ENCODE assay signal across 21 cellular contexts in genomic region chr15:38541046-38541445, GRCh38. TPM values are rescaled to one million over a fixed set of nuclear protein-coding genes. Genes with fewer than 3 reads are reported as not detected.
A peak's percentile ranks its signal among the peaks of the same experiment; 100 is the strongest.
DNase-seq lines count a peak whose midpoint lies in the region; ATAC-seq and TF ChIP-seq lines count a peak whose summit lies in the region.
"Had no signal": no experiment of that assay in that cellular context is flagged by ENCODE, and none has a peak within 500 bp of the region (broad histone marks: within the 10 kb centered on the region; RNA-seq: fewer than 3 reads in every experiment).

No MANE protein-coding gene starts in this region.

- no peak overlapping the region for H3K4me2 ChIP-seq in mammary epithelial cell (ENCODE audit: insufficient read depth, low read depth, low read length)
- H3K4me2 ChIP-seq: BLaER1 had no signal

- H3K36me3 ChIP-seq in effector memory CD4-positive, alpha-beta T cell (ENCODE audit: control insufficient read depth, insufficient read depth, low read length) = no peaks in the 10 kb centered on the region
- no peaks in the 10 kb centered on the region for H3K36me3 ChIP-seq in mammary epithelial cell (ENCODE audit: insufficient read depth, low read length)
- H3K36me3 ChIP-seq: heart right ventricle, vagina had no signal

- H3K27ac Mint-ChIP-seq in activated naive CD4-positive, alpha-beta T cell treated with anti-CD3 and anti-CD28 coated beads for 36 hours = peak overlapping the region; percentile 19
- H3K27ac Mint-ChIP-seq in T-helper 2 cell treated with Interferon-gamma antibody and Interleukin-4, amounts not matched to agents 5 μg/mL and 100 μg/mL, for 36 hours = peak overlapping the region; percentile 42
- peak overlapping the region; percentile 93 for H3K27ac Mint-ChIP-seq in stimulated activated effector memory CD8-positive, alpha-beta T cell treated with anti-CD3 and anti-CD28 coated beads, Interleukin-12 subunit alpha, Interleukin-12 subunit beta, amount 100 ng/mL, for 72 hours

- no peaks in the 10 kb centered on the region for H4K20me1 ChIP-seq in mammary epithelial cell (ENCODE audit: insufficient read depth, low read length)

- no peak overlapping the region for H3K4me3 ChIP-seq in effector memory CD4-positive, alpha-beta T cell (ENCODE audit: insufficient read depth, low read depth, low read length, poor library complexity, severe bottlenecking)
- H3K4me3 ChIP-seq in mammary epithelial cell (replicated peaks in 1 of 3; ENCODE audit: insufficient read depth in 1 of 3, low read depth in 2 of 3, low read length in 3 of 3) = no peak overlapping the region
- H3K4me3 ChIP-seq: BLaER1, body of pancreas, GM12878, heart right ventricle, vagina had no signal

- no peak for TF ChIP-seq CTCF in mammary epithelial cell (conservative IDR thresholded peaks at IDR 0.05 in 1 of 2, IDR thresholded peaks at IDR 0.05 in 1 of 2; ENCODE audit: extremely low read depth in 1 of 2, insufficient read depth in 1 of 2, low read depth in 1 of 2, low read length in 2 of 2)

- DNase-seq in activated naive CD4-positive, alpha-beta T cell treated with anti-CD3 and anti-CD28 coated beads for 36 hours = no peak
- no peak for DNase-seq in activated naive CD4-positive, alpha-beta T cell treated with anti-CD3 and anti-CD28 coated beads, Interleukin-2, amount 50 U/mL, for 16 hours
- DNase-seq in T-helper 2 cell treated with Interferon-gamma antibody and Interleukin-4, amounts not matched to agents 5 μg/mL and 100 μg/mL, for 36 hours (ENCODE audit: low spot score) = no peak
- DNase-seq in effector memory CD4-positive, alpha-beta T cell = no peak
- DNase-seq in stimulated activated effector memory CD8-positive, alpha-beta T cell treated with anti-CD3 and anti-CD28 coated beads, Interleukin-12 subunit alpha, Interleukin-12 subunit beta, amount 100 ng/mL, for 72 hours (ENCODE audit: low spot score in 2 of 2) = no peak
- DNase-seq in cerebellar nuclear complex (lab: John Stamatoyannopoulos, UW) = no peak
- no peak for DNase-seq in mammary epithelial cell
- DNase-seq: body of pancreas; effector CD4-positive, alpha-beta T cell; foreskin keratinocyte; H7; heart right ventricle; left cardiac atrium; mesenchymal stem cell; NCI-H1092 treated with DMSO at 0.1 percent for 48 hours; NCI-H187 treated with DMSO at 0.1 percent for 48 hours; NCI-H748 treated with DMSO at 0.1 percent for 48 hours had no signal

- H2AFZ ChIP-seq in mammary epithelial cell (ENCODE audit: low read depth, low read length) = no peak overlapping the region

- H3K79me2 ChIP-seq in mammary epithelial cell (ENCODE audit: insufficient read depth, low read length) = no peaks in the 10 kb centered on the region

- dilution Hi-C loops in mammary epithelial cell (cut with HindIII; ENCODE audit: low sequenced_read_pairs) = no loop called here

- peaks cover 29% of the 10 kb centered on the region for H3K36me3 Mint-ChIP-seq in activated naive CD4-positive, alpha-beta T cell treated with anti-CD3 and anti-CD28 coated beads for 36 hours (ENCODE audit: low read depth)
- H3K36me3 Mint-ChIP-seq in T-helper 2 cell treated with Interferon-gamma antibody and Interleukin-4, amounts not matched to agents 5 μg/mL and 100 μg/mL, for 36 hours (ENCODE audit: low read depth) = peaks cover 63% of the 10 kb centered on the region
- peaks cover 98% of the 10 kb centered on the region for H3K36me3 Mint-ChIP-seq in stimulated activated effector memory CD8-positive, alpha-beta T cell treated with anti-CD3 and anti-CD28 coated beads, Interleukin-12 subunit alpha, Interleukin-12 subunit beta, amount 100 ng/mL, for 72 hours

- ATAC-seq in stimulated activated effector memory CD8-positive, alpha-beta T cell treated with anti-CD3 and anti-CD28 coated beads, Interleukin-12 subunit alpha, Interleukin-12 subunit beta, amount 100 ng/mL, for 72 hours = no peak
- no peak for ATAC-seq in GM19328 (IDR thresholded peaks at IDR 0.05; ENCODE audit: unreplicated experiment)
- ATAC-seq: body of pancreas, foreskin keratinocyte, GM12878, heart right ventricle, left cardiac atrium had no signal

- CTCF ChIA-PET in activated naive CD4-positive, alpha-beta T cell treated with anti-CD3 and anti-CD28 coated beads for 36 hours (lab: Charles Lee) = interaction anchor here (1.2 to 2.8 kb wide), 5 partner anchors 10 to 159 kb away, joined by 3 to 8 read pairs (median 3); partner anchors contain the start of gene RASGRP1
- CTCF ChIA-PET in mammary epithelial cell (lab: Charles Lee; ENCODE audit: low non-redundant PET) = no interaction called here

- no peaks in the 10 kb centered on the region for H3K9me3 ChIP-seq in effector memory CD4-positive, alpha-beta T cell (ENCODE audit: control insufficient read depth, low read length)
- H3K9me3 ChIP-seq in mammary epithelial cell (replicated peaks; ENCODE audit: insufficient read depth, low read length) = no peaks in the 10 kb centered on the region
- H3K9me3 ChIP-seq: BLaER1, body of pancreas, heart right ventricle, vagina had no signal

- no peaks in the 10 kb centered on the region for H3K27me3 Mint-ChIP-seq in activated naive CD4-positive, alpha-beta T cell treated with anti-CD3 and anti-CD28 coated beads for 36 hours (ENCODE audit: low read depth)
- H3K27me3 Mint-ChIP-seq in T-helper 2 cell treated with Interferon-gamma antibody and Interleukin-4, amounts not matched to agents 5 μg/mL and 100 μg/mL, for 36 hours (ENCODE audit: low read depth) = no peaks in the 10 kb centered on the region

- H3K4me1 ChIP-seq in effector memory CD4-positive, alpha-beta T cell (ENCODE audit: control insufficient read depth, insufficient read depth, low read length, poor library complexity, severe bottlenecking) = peaks cover 55% of the 10 kb centered on the region
- no peaks in the 10 kb centered on the region for H3K4me1 ChIP-seq in mammary epithelial cell (ENCODE audit: insufficient read depth, low read length)

- no peaks in the 10 kb centered on the region for H3K27me3 ChIP-seq in effector memory CD4-positive, alpha-beta T cell (replicated peaks; ENCODE audit: control insufficient read depth, insufficient read depth, low read length, poor library complexity, severe bottlenecking)
- no peaks in the 10 kb centered on the region for H3K27me3 ChIP-seq in mammary epithelial cell (ENCODE audit: insufficient read depth, low read length)
- H3K27me3 ChIP-seq: BLaER1, body of pancreas, vagina had no signal

- H3K9me3 Mint-ChIP-seq in activated naive CD4-positive, alpha-beta T cell treated with anti-CD3 and anti-CD28 coated beads for 36 hours = no peaks in the 10 kb centered on the region
- no peaks in the 10 kb centered on the region for H3K9me3 Mint-ChIP-seq in T-helper 2 cell treated with Interferon-gamma antibody and Interleukin-4, amounts not matched to agents 5 μg/mL and 100 μg/mL, for 36 hours
- H3K9me3 Mint-ChIP-seq in stimulated activated effector memory CD8-positive, alpha-beta T cell treated with anti-CD3 and anti-CD28 coated beads, Interleukin-12 subunit alpha, Interleukin-12 subunit beta, amount 100 ng/mL, for 72 hours = no peaks in the 10 kb centered on the region

- intact Hi-C loops in activated naive CD4-positive, alpha-beta T cell treated with anti-CD3 and anti-CD28 coated beads for 36 hours (cut with micrococcal nuclease) = no loop called here
- intact Hi-C loops in mammary epithelial cell (cut with micrococcal nuclease) = no loop called here

- H3K27ac ChIP-seq in effector memory CD4-positive, alpha-beta T cell (ENCODE audit: insufficient read depth, low read length, poor library complexity, severe bottlenecking) = peak overlapping the region; percentile 29
- no peak overlapping the region for H3K27ac ChIP-seq in mammary epithelial cell (ENCODE audit: insufficient read depth, low read depth, low read length)
- H3K27ac ChIP-seq: BLaER1, body of pancreas, foreskin keratinocyte, heart right ventricle, vagina had no signal

- H3K4me3 Mint-ChIP-seq in activated naive CD4-positive, alpha-beta T cell treated with anti-CD3 and anti-CD28 coated beads for 36 hours = no peak overlapping the region
- peak overlapping the region; percentile 45 for H3K4me3 Mint-ChIP-seq in T-helper 2 cell treated with Interferon-gamma antibody and Interleukin-4, amounts not matched to agents 5 μg/mL and 100 μg/mL, for 36 hours
- peak overlapping the region; percentile 70 for H3K4me3 Mint-ChIP-seq in stimulated activated effector memory CD8-positive, alpha-beta T cell treated with anti-CD3 and anti-CD28 coated beads, Interleukin-12 subunit alpha, Interleukin-12 subunit beta, amount 100 ng/mL, for 72 hours

- BruUV-seq in mammary epithelial cell (replicated peaks; lab: Mats Ljungman, UMichigan) = no TSS peak

- H3K9ac ChIP-seq in mammary epithelial cell (ENCODE audit: insufficient read depth, low read length) = no peak overlapping the region
- H3K9ac ChIP-seq: BLaER1 had no signal

- in situ Hi-C loops in mammary epithelial cell (cut with MboI; ENCODE audit: low sequenced_read_pairs in 2 of 2) = no loop called here

- 82% methylated on average over 7 of the region's 7 CpGs for WGBS in mammary epithelial cell (ENCODE audit: low coverage, missing lambda C conversion rate)

- H3K4me1 Mint-ChIP-seq in activated naive CD4-positive, alpha-beta T cell treated with anti-CD3 and anti-CD28 coated beads for 36 hours (ENCODE audit: low read depth) = peaks cover 90% of the 10 kb centered on the region
- H3K4me1 Mint-ChIP-seq in T-helper 2 cell treated with Interferon-gamma antibody and Interleukin-4, amounts not matched to agents 5 μg/mL and 100 μg/mL, for 36 hours (ENCODE audit: low read depth) = peaks cover 85% of the 10 kb centered on the region
- peaks cover 84% of the 10 kb centered on the region for H3K4me1 Mint-ChIP-seq in stimulated activated effector memory CD8-positive, alpha-beta T cell treated with anti-CD3 and anti-CD28 coated beads, Interleukin-12 subunit alpha, Interleukin-12 subunit beta, amount 100 ng/mL, for 72 hours

RNA-seq across cellular contexts. Expression of gene RASGRP1, which starts 23.6 kb away (rescaled TPM):
- total RNA-seq in activated naive CD4-positive, alpha-beta T cell treated with anti-CD3 and anti-CD28 coated beads for 36 hours = 10 to 100 TPM; 44.2 to 44.9 TPM
- total RNA-seq in mammary epithelial cell = under 1 TPM in 1 of 2 donors, not detected in 1; under 0.01 TPM
- polyA plus RNA-seq in mammary epithelial cell = not detected
- not detected for polyA minus RNA-seq in mammary epithelial cell
- total RNA-seq: foreskin keratinocyte had no signal
- polyA plus RNA-seq: foreskin keratinocyte had no signal

Comparison
In these comparisons a context has a peak if more than half of its experiments do, and no peak if none do; other contexts are left out.
1. H3K27ac Mint-ChIP-seq: peak in every context shown above with its lines; median percentile 93 in stimulated activated effector memory CD8-positive, alpha-beta T cell treated with anti-CD3 and anti-CD28 coated beads, Interleukin-12 subunit alpha, Interleukin-12 subunit beta, amount 100 ng/mL, for 72 hours; 42 in T-helper 2 cell treated with Interferon-gamma antibody and Interleukin-4, amounts not matched to agents 5 μg/mL and 100 μg/mL, for 36 hours; 19 in activated naive CD4-positive, alpha-beta T cell treated with anti-CD3 and anti-CD28 coated beads for 36 hours.
2. RNA of gene RASGRP1, which starts 23.6 kb away (total RNA-seq): 44.2 to 44.9 TPM in activated naive CD4-positive, alpha-beta T cell treated with anti-CD3 and anti-CD28 coated beads for 36 hours; under 0.01 TPM in mammary epithelial cell; every median in the first group is over 10 times any median in the second.